10 cellular contexts compared by ENCODE assay signal in genomic region chr6:16432075-16433032, GRCh38.
DNase-seq lines count a peak whose midpoint lies in the region; ATAC-seq and TF ChIP-seq lines count a peak whose summit lies in the region.
"Had no signal": no experiment of that assay in that cellular context is flagged by ENCODE, and none has a peak within 500 bp of the region (broad histone marks: within the 10 kb centered on the region; RNA-seq: fewer than 3 reads in every experiment).

No MANE protein-coding gene starts in this region.

- no peaks in the 10 kb centered on the region for H3K9me3 ChIP-seq in SK-N-MC (ENCODE audit: low read depth, low read length)
- no peaks in the 10 kb centered on the region for H3K9me3 ChIP-seq in spleen

- H3K27ac ChIP-seq in SK-N-MC: peak overlapping the region; percentile 58; the same call in 1 of the 2 replicates
- peak overlapping the region in 3 of 8 donors; percentile 52 to 69 (median 58) for H3K27ac ChIP-seq in spleen
- H3K27ac ChIP-seq: parathyroid adenoma had no signal

- DNase-seq in SK-N-MC (ENCODE audit: low read depth, low spot score): peak; percentile 86
- DNase-seq in midbrain (lab: John Stamatoyannopoulos, UW): no peak
- no peak for DNase-seq in NOMO-1 treated with dmso at 0.1 percent for 144 hours (lab: John Stamatoyannopoulos, UW; ENCODE audit: unreplicated experiment)
- no peak for DNase-seq in spleen
- DNase-seq: dermis blood vessel endothelial cell, T-cell had no signal

- H3K27me3 ChIP-seq in spleen (replicated peaks in 1 of 7): no peaks in the 10 kb centered on the region

- peak overlapping the region; percentile 62 for H3K4me3 ChIP-seq in SK-N-MC
- H3K4me3 ChIP-seq in spleen: no peak overlapping the region

- ATAC-seq in GM18858 (IDR thresholded peaks at IDR 0.05; ENCODE audit: unreplicated experiment): peak; percentile 51
- peak; percentile 60 for ATAC-seq in GM21825 (IDR thresholded peaks at IDR 0.05; ENCODE audit: unreplicated experiment)
- ATAC-seq: T-cell had no signal

- H3K36me3 ChIP-seq in SK-N-MC (ENCODE audit: insufficient read depth, low read length) (no peaks in the 10 kb centered on the region), spleen (no peaks in the 10 kb centered on the region)

- 67 to 75% (median 73%) methylated on average over 6 of the region's 6 CpGs for WGBS in spleen, 5 donors

- H3K36me3 Mint-ChIP-seq in nephron (ENCODE audit: low read depth): peaks cover 7% of the 10 kb centered on the region

- intact Hi-C loops in spleen (cut with DNase I; ENCODE audit: low total_unique reads): no loop called here

- no peaks in the 10 kb centered on the region for H3K9me3 Mint-ChIP-seq in nephron
- H3K9me3 Mint-ChIP-seq: T-cell had no signal

- H3K9ac ChIP-seq in SK-N-MC (ENCODE audit: insufficient read length): no peak overlapping the region
- H3K9ac ChIP-seq: parathyroid adenoma had no signal

- TF ChIP-seq POLR2A in spleen (IDR thresholded peaks at IDR 0.05): no peak

- peaks cover 5 to 66% (median 39%) of the 10 kb centered on the region in 6 donors for H3K4me1 ChIP-seq in spleen
- H3K4me1 ChIP-seq: parathyroid adenoma had no signal

- H3K4me3 Mint-ChIP-seq in nephron: peak overlapping the region in 1 of 3 experiments; percentile 32
- H3K4me3 Mint-ChIP-seq: T-cell had no signal

- TF ChIP-seq CTCF in nephron (IDR thresholded peaks at IDR 0.05; ENCODE audit: unreplicated experiment in 3 of 3) (no peak), spleen (IDR thresholded peaks at IDR 0.05 in 8 of 11, conservative IDR thresholded peaks at IDR 0.05 in 3 of 11) (no peak)

- peak overlapping the region; percentile 6 to 97 (median 80) for H3K27ac Mint-ChIP-seq in nephron

- H3K27me3 Mint-ChIP-seq in nephron (ENCODE audit: low read depth): peaks cover 5% of the 10 kb centered on the region
- H3K27me3 Mint-ChIP-seq: T-cell had no signal

- peaks cover 58% of the 10 kb centered on the region for H3K4me1 Mint-ChIP-seq in nephron
